ENCODE assay signal across 30 cellular contexts in the genomic region with DNA sequence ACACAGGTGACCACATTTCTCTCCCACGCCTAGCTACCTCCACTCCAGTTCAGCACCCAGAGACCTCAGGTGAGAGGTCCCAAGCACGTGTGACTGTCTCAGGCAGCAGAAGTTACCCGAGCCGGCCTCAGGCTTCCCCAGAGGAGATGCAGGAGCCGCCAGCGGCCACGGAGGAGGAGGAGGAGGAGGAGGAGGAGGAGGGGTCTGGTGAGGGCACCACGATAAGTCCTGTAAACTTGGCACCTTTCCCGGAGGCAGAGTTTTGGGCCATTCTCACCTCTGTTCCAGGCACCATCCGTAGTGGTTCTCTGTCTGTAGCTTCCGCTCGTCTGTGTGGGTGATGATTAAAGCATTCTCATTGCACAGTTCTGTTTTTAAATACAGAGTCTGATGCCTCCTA. TPM values are rescaled to one million over a fixed set of nuclear protein-coding genes. Genes with fewer than 3 reads are reported as not detected.
"Had no signal": no experiment of that assay in that cellular context is flagged by ENCODE, and none has a peak within 500 bp of the region (broad histone marks: within the 10 kb centered on the region; RNA-seq: fewer than 3 reads in every experiment).

No MANE protein-coding gene starts in this region.

- H3K9me3 Mint-ChIP-seq: activated CD4-positive, alpha-beta memory T cell treated with anti-CD3 and anti-CD28 coated beads for 36 hours; activated CD4-positive, alpha-beta T cell treated with anti-CD3 and anti-CD28 coated beads, Interleukin-2, amount 10 ng/mL, durations not matched to agents 24 days and 14 days; activated T-cell treated with anti-CD3 and anti-CD28 coated beads, Interleukin-2, amount 50 U/mL, for 24 hours; activated T-helper 2 cell treated with anti-CD3 and anti-CD28 coated beads, Interferon-gamma antibody, Interleukin-2, Interleukin-4, amounts not matched to agents 10 μg/mL and 5 μg/mL and 100 μg/mL, durations not matched to agents 14 hours and 24 hours and 36 hours; stimulated activated naive CD8-positive, alpha-beta T cell treated with anti-CD3 and anti-CD28 coated beads, Interleukin-15, Interleukin-2, amounts not matched to agents 100 ng/mL and 50 ng/mL, for 24 hours had no signal

- H3K4me1 Mint-ChIP-seq: nephron had no signal

- H3K27ac Mint-ChIP-seq: activated CD4-positive, alpha-beta memory T cell treated with anti-CD3 and anti-CD28 coated beads for 36 hours; activated CD4-positive, alpha-beta T cell treated with anti-CD3 and anti-CD28 coated beads, Interleukin-2, amount 10 ng/mL, durations not matched to agents 24 days and 14 days; activated naive CD8-positive, alpha-beta T cell; activated T-cell treated with anti-CD3 and anti-CD28 coated beads, Interleukin-2, amount 50 U/mL, for 24 hours; activated T-helper 2 cell treated with anti-CD3 and anti-CD28 coated beads, Interferon-gamma antibody, Interleukin-2, Interleukin-4, amounts not matched to agents 10 μg/mL and 5 μg/mL and 100 μg/mL, durations not matched to agents 14 hours and 24 hours and 36 hours; nephron; stimulated activated naive CD8-positive, alpha-beta T cell treated with anti-CD3 and anti-CD28 coated beads, Interleukin-15, Interleukin-2, amounts not matched to agents 100 ng/mL and 50 ng/mL, for 24 hours had no signal

- ATAC-seq: body of pancreas, gastroesophageal sphincter, left lobe of liver, mucosa of descending colon, right lobe of liver had no signal

- H3K27ac ChIP-seq: body of pancreas, colonic mucosa, gastroesophageal sphincter, neutrophil, right lobe of liver, thyroid gland, upper lobe of left lung had no signal

- H3K4me1 ChIP-seq: body of pancreas, colonic mucosa, right lobe of liver had no signal

- H3K36me3 ChIP-seq: colonic mucosa had no signal

- H3K4me3 ChIP-seq: body of pancreas, colonic mucosa, gastroesophageal sphincter, lung, mucosa of descending colon, right lobe of liver, thyroid gland, upper lobe of left lung had no signal

- DNase-seq: activated CD4-positive, alpha-beta memory T cell treated with anti-CD3 and anti-CD28 coated beads for 36 hours; activated CD4-positive, alpha-beta T cell treated with anti-CD3 and anti-CD28 coated beads, Interleukin-2, amount 10 ng/mL, durations not matched to agents 24 days and 14 days; activated CD4-positive, CD25-positive, alpha-beta regulatory T cell treated with anti-CD3 and anti-CD28 coated beads, Interleukin-2, amount 50 U/mL, for 72 hours; activated CD8-positive, alpha-beta memory T cell treated with anti-CD3 and anti-CD28 coated beads, Interleukin-2, amount 50 U/mL, for 48 hours; activated T-cell treated with anti-CD3 and anti-CD28 coated beads, Interleukin-2, amount 50 U/mL, for 24 hours; anterior cingulate cortex; body of pancreas; cerebellar nuclear complex; colonic mucosa; effector CD8-positive, alpha-beta T cell; mucosa of descending colon; right lobe of liver; stimulated activated CD4-positive, alpha-beta T cell treated with anti-CD3 and anti-CD28 coated beads, Interleukin-2, amount 100 ng/mL, for 48 hours; substantia nigra; T-helper 2 cell; thyroid gland had no signal

- H3K9me3 ChIP-seq: body of pancreas, colonic mucosa, gastroesophageal sphincter, mucosa of descending colon, neutrophil, right lobe of liver, thyroid gland, upper lobe of left lung had no signal

- H3K27me3 Mint-ChIP-seq: activated CD4-positive, alpha-beta memory T cell treated with anti-CD3 and anti-CD28 coated beads for 36 hours; activated CD4-positive, alpha-beta T cell treated with anti-CD3 and anti-CD28 coated beads, Interleukin-2, amount 10 ng/mL, durations not matched to agents 24 days and 14 days; activated naive CD8-positive, alpha-beta T cell; activated T-cell treated with anti-CD3 and anti-CD28 coated beads, Interleukin-2, amount 50 U/mL, for 24 hours; stimulated activated naive CD8-positive, alpha-beta T cell treated with anti-CD3 and anti-CD28 coated beads, Interleukin-15, Interleukin-2, amounts not matched to agents 100 ng/mL and 50 ng/mL, for 24 hours had no signal

- H3K4me3 Mint-ChIP-seq: activated CD4-positive, alpha-beta memory T cell treated with anti-CD3 and anti-CD28 coated beads for 36 hours; activated CD4-positive, alpha-beta T cell treated with anti-CD3 and anti-CD28 coated beads, Interleukin-2, amount 10 ng/mL, durations not matched to agents 24 days and 14 days; activated naive CD8-positive, alpha-beta T cell; activated T-cell treated with anti-CD3 and anti-CD28 coated beads, Interleukin-2, amount 50 U/mL, for 24 hours; nephron; stimulated activated naive CD8-positive, alpha-beta T cell treated with anti-CD3 and anti-CD28 coated beads, Interleukin-15, Interleukin-2, amounts not matched to agents 100 ng/mL and 50 ng/mL, for 24 hours had no signal

- H3K27me3 ChIP-seq: body of pancreas, colonic mucosa, gastroesophageal sphincter, neutrophil, right lobe of liver, thyroid gland, upper lobe of left lung had no signal

RNA-seq across cellular contexts. Expression of gene CCK, which starts 56.1 kb away (rescaled TPM):
- total RNA-seq: activated CD4-positive, alpha-beta memory T cell treated with anti-CD3 and anti-CD28 coated beads for 36 hours; activated CD4-positive, alpha-beta T cell treated with anti-CD3 and anti-CD28 coated beads, Interleukin-2, amount 10 ng/mL, durations not matched to agents 24 days and 14 days; activated T-helper 2 cell treated with anti-CD3 and anti-CD28 coated beads, Interferon-gamma antibody, Interleukin-2, Interleukin-4, amounts not matched to agents 10 μg/mL and 5 μg/mL and 100 μg/mL, durations not matched to agents 14 hours and 24 hours and 36 hours; body of pancreas; colonic mucosa; dermis microvascular lymphatic vessel endothelial cell; fibroblast of villous mesenchyme; left lobe of liver; myocyte; osteocyte; posterior vena cava; right lobe of liver had no signal
